ENCODE assay signal across 11 cellular contexts in the genomic region with DNA sequence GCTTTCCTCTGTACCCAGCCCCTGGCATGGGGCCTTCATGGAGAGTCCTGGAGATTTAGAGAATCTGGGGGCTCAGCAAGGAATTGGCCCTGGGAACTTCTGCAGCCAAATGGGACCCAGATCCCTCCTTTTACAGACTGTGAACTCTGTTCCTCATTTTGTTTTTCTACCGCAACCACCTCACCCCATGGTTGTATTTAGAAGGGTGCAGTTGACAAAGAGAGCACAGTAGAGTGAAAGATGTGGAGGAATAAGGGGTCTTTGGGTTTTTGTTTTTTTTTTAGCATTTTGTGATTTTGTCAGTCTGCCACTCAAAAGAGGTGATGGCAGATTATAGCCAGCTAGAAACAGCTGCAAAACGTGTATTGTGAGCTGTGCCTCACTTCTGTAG. TPM values are rescaled to one million over a fixed set of nuclear protein-coding genes. Genes with fewer than 3 reads are reported as not detected.
DNase-seq lines count a peak whose midpoint lies in the region; ATAC-seq and TF ChIP-seq lines count a peak whose summit lies in the region.
"Had no signal": no experiment of that assay in that cellular context is flagged by ENCODE, and none has a peak within 500 bp of the region (broad histone marks: within the 10 kb centered on the region; RNA-seq: fewer than 3 reads in every experiment).

No MANE protein-coding gene starts in this region.

- POLR2A ChIA-PET in PC-3 (lab: Charles Lee; ENCODE audit: unreplicated experiment), result no interaction called here

- ATAC-seq in stimulated activated naive CD8-positive, alpha-beta T cell treated with anti-CD3 and anti-CD28 coated beads, Interleukin-15, Interleukin-2, amounts not matched to agents 100 U/mL and 50 U/mL, for 24 hours, result no peak
- ATAC-seq in PC-3 (no peak), GM21360 (IDR thresholded peaks at IDR 0.05; ENCODE audit: unreplicated experiment) (no peak)

- H3K27ac Mint-ChIP-seq in stimulated activated naive CD8-positive, alpha-beta T cell treated with anti-CD3 and anti-CD28 coated beads, Interleukin-15, Interleukin-2, amounts not matched to agents 100 ng/mL and 50 ng/mL, for 24 hours, result no peak overlapping the region

- H3K27ac ChIP-seq in PC-3 (ENCODE audit: low read length) (no peak overlapping the region), hepatocyte (no peak overlapping the region), Karpas-422 (ENCODE audit: low read length) (no peak overlapping the region)

- H2AFZ ChIP-seq in PC-3 (ENCODE audit: low read length) (no peak overlapping the region), hepatocyte (no peak overlapping the region), Karpas-422 (ENCODE audit: low read length) (no peak overlapping the region)

- no peak for DNase-seq in stimulated activated naive CD8-positive, alpha-beta T cell treated with anti-CD3 and anti-CD28 coated beads, Interleukin-15, Interleukin-2, amounts not matched to agents 100 U/mL and 50 U/mL, for 24 hours
- no peak for DNase-seq in PC-3
- no peak for DNase-seq in hepatocyte (ENCODE audit: low spot score)
- DNase-seq in Karpas-422, result no peak
- DNase-seq in NCI-H524 treated with DMSO at 0.1 percent for 48 hours (lab: John Stamatoyannopoulos, UW), result no peak
- DNase-seq in SK-N-DZ (ENCODE audit: low spot score), result no peak
- DNase-seq: GOT3, NCI-H1436 treated with DMSO at 0.1 percent for 48 hours, NCI-H526 treated with DMSO at 0.1 percent for 48 hours had no signal

- peak overlapping the region; percentile 88 for H3K4me3 Mint-ChIP-seq in stimulated activated naive CD8-positive, alpha-beta T cell treated with anti-CD3 and anti-CD28 coated beads, Interleukin-15, Interleukin-2, amounts not matched to agents 100 ng/mL and 50 ng/mL, for 24 hours

- H3K9me3 Mint-ChIP-seq in stimulated activated naive CD8-positive, alpha-beta T cell treated with anti-CD3 and anti-CD28 coated beads, Interleukin-15, Interleukin-2, amounts not matched to agents 100 ng/mL and 50 ng/mL, for 24 hours, result no peaks in the 10 kb centered on the region

- H3K79me2 ChIP-seq in PC-3 (ENCODE audit: low read length), result peaks cover 43% of the 10 kb centered on the region
- peaks cover 64% of the 10 kb centered on the region for H3K79me2 ChIP-seq in hepatocyte
- H3K79me2 ChIP-seq in Karpas-422 (ENCODE audit: low read length), result no peaks in the 10 kb centered on the region

- 58% methylated on average over 2 of the region's 2 CpGs for WGBS in hepatocyte (ENCODE audit: low lambda C conversion rate, missing lambda C conversion rate)

- H3K4me1 ChIP-seq in PC-3 (ENCODE audit: insufficient read depth, low read length) (peaks cover 18% of the 10 kb centered on the region), hepatocyte (ENCODE audit: insufficient read depth) (peaks cover 28% of the 10 kb centered on the region), Karpas-422 (ENCODE audit: low read length) (no peaks in the 10 kb centered on the region)

- no peaks in the 10 kb centered on the region for H3K36me3 ChIP-seq in PC-3 (ENCODE audit: low read depth, low read length)
- H3K36me3 ChIP-seq in hepatocyte (replicated peaks; ENCODE audit: insufficient read depth, low read depth), result no peaks in the 10 kb centered on the region
- H3K36me3 ChIP-seq in Karpas-422 (ENCODE audit: insufficient read depth, low read length), result no peaks in the 10 kb centered on the region

- TF ChIP-seq CTCF in PC-3 (conservative IDR thresholded peaks at IDR 0.05; ENCODE audit: low read depth, low read length) (no peak), hepatocyte (IDR thresholded peaks at IDR 0.05; ENCODE audit: poor library complexity) (no peak)

- H3F3A ChIP-seq in PC-3 (ENCODE audit: low read length, unreplicated experiment), result no peaks in the 10 kb centered on the region

- H3K4me1 Mint-ChIP-seq in stimulated activated naive CD8-positive, alpha-beta T cell treated with anti-CD3 and anti-CD28 coated beads, Interleukin-15, Interleukin-2, amounts not matched to agents 100 ng/mL and 50 ng/mL, for 24 hours (ENCODE audit: low read depth), result peaks cover 29% of the 10 kb centered on the region

- H3K9me2 ChIP-seq in PC-3 (replicated peaks; ENCODE audit: low read length) (no peaks in the 10 kb centered on the region), hepatocyte (replicated peaks; ENCODE audit: insufficient read depth) (no peaks in the 10 kb centered on the region), Karpas-422 (replicated peaks; ENCODE audit: insufficient read depth, low read length) (no peaks in the 10 kb centered on the region)

- 0 out of 2 replicates have a peak overlapping the region, but pooled peaks have one; percentile 96 for H3K4me2 ChIP-seq in PC-3 (ENCODE audit: low read length)
- H3K4me2 ChIP-seq in hepatocyte, result peak overlapping the region; percentile 82
- no peak overlapping the region for H3K4me2 ChIP-seq in Karpas-422 (ENCODE audit: low read depth, low read length, poor library complexity, severe bottlenecking)

- CTCF ChIA-PET in PC-3 (lab: Charles Lee), result no interaction called here

- H3K4me3 ChIP-seq in PC-3 (ENCODE audit: low read length) (no peak overlapping the region), hepatocyte (no peak overlapping the region), Karpas-422 (ENCODE audit: low read length) (no peak overlapping the region)

- no peaks in the 10 kb centered on the region for H3K27me3 Mint-ChIP-seq in stimulated activated naive CD8-positive, alpha-beta T cell treated with anti-CD3 and anti-CD28 coated beads, Interleukin-15, Interleukin-2, amounts not matched to agents 100 ng/mL and 50 ng/mL, for 24 hours

- no TSS peak for BruUV-seq in PC-3 (replicated peaks; lab: Mats Ljungman, UMichigan)

- H3K27me3 ChIP-seq in PC-3 (ENCODE audit: low read length), result no peaks in the 10 kb centered on the region
- no peaks in the 10 kb centered on the region for H3K27me3 ChIP-seq in hepatocyte
- H3K27me3 ChIP-seq in Karpas-422 (ENCODE audit: low read length), result no peaks in the 10 kb centered on the region

- intact Hi-C loops in PC-3 (cut with micrococcal nuclease), result no loop called here

- peaks cover 8% of the 10 kb centered on the region for H3K36me3 Mint-ChIP-seq in stimulated activated naive CD8-positive, alpha-beta T cell treated with anti-CD3 and anti-CD28 coated beads, Interleukin-15, Interleukin-2, amounts not matched to agents 100 ng/mL and 50 ng/mL, for 24 hours (ENCODE audit: low read depth)

- H4K20me1 ChIP-seq in PC-3 (ENCODE audit: low read length), result no peaks in the 10 kb centered on the region
- H4K20me1 ChIP-seq in hepatocyte (ENCODE audit: insufficient read depth, poor library complexity, severe bottlenecking), result peaks cover 6% of the 10 kb centered on the region
- H4K20me1 ChIP-seq in Karpas-422 (ENCODE audit: insufficient read depth, low read depth, low read length), result no peaks in the 10 kb centered on the region

- H3K9me3 ChIP-seq in PC-3 (ENCODE audit: low read length) (no peaks in the 10 kb centered on the region), hepatocyte (ENCODE audit: low read depth) (no peaks in the 10 kb centered on the region), Karpas-422 (ENCODE audit: low read length) (no peaks in the 10 kb centered on the region)

- no peak overlapping the region for H3K9ac ChIP-seq in PC-3 (ENCODE audit: low read length)
- H3K9ac ChIP-seq in Karpas-422 (ENCODE audit: low read length), result no peak overlapping the region

RNA-seq across cellular contexts. Expression of gene ZNF74, which starts 1.9 kb away (rescaled TPM):
- total RNA-seq in PC-3 (2014; rRNA removed) (11.1 and 18.5 TPM in 2 replicates), hepatocyte (15.6 and 15.7 TPM in 2 replicates)
- 11.1 and 17.9 TPM in 2 replicates for polyA plus RNA-seq in hepatocyte
- not detected in 2 replicates for total RNA-seq in Karpas-422 (2014; rRNA removed; shearing (Covaris generic); ENCODE audit: low replicate concordance)
- 37.7 and 53.3 TPM in 2 replicates for polyA plus RNA-seq in SK-N-DZ (2014; cell fraction: cytosol; rRNA removed)
- 30.5 and 43.1 TPM in 2 replicates for polyA plus RNA-seq in SK-N-DZ (2014; cell fraction: nucleus; rRNA removed)

RNA-seq across cellular contexts. Expression of gene SCARF2, which starts 41.7 kb away (rescaled TPM):
- total RNA-seq in PC-3 (2014; rRNA removed), result 2.7 and 5.4 TPM in 2 replicates
- 14.6 and 19.3 TPM in 2 replicates for total RNA-seq in hepatocyte
- polyA plus RNA-seq in hepatocyte, result 35.2 and 39.0 TPM in 2 replicates
- 0.67 and 2.2 TPM in 2 replicates for total RNA-seq in Karpas-422 (2014; rRNA removed; shearing (Covaris generic); ENCODE audit: low replicate concordance)
- polyA plus RNA-seq in SK-N-DZ (2014; cell fraction: cytosol; rRNA removed), result 30.3 and 31.2 TPM in 2 replicates
- 42.9 and 46.9 TPM in 2 replicates for polyA plus RNA-seq in SK-N-DZ (2014; cell fraction: nucleus; rRNA removed)

Comparison
In these comparisons a context has a peak if more than half of its experiments do, and no peak if none do; other contexts are left out.
1. RNA of gene ZNF74, which starts 1.9 kb away (total RNA-seq): 15.6 to 15.7 TPM in hepatocyte and 11.1 to 18.5 TPM in PC-3; not detected in Karpas-422; every median in the first group is over 10 times any median in the second.